26 cellular contexts compared by ENCODE assay signal in genomic region chr3:119726909-119727308, GRCh38. TPM values are rescaled to one million over a fixed set of nuclear protein-coding genes. Genes with fewer than 3 reads are reported as not detected.
"Had no signal": no experiment of that assay in that cellular context is flagged by ENCODE, and none has a peak within 500 bp of the region (broad histone marks: within the 10 kb centered on the region; RNA-seq: fewer than 3 reads in every experiment).

No MANE protein-coding gene starts in this region.

- H3K36me3 ChIP-seq: suprapubic skin, thoracic aorta, transverse colon, upper lobe of left lung, upper lobe of right lung, uterus, vagina had no signal

- DNase-seq: stimulated activated CD4-positive, alpha-beta T cell treated with anti-CD3 and anti-CD28 coated beads, Interleukin-2, amount 100 ng/mL, for 48 hours; stimulated activated CD4-positive, alpha-beta T cell treated with anti-CD3 and anti-CD28 coated beads, Interleukin-4, amount 100 ng/mL, for 1 hour; stimulated activated CD4-positive, alpha-beta T cell treated with anti-CD3 and anti-CD28 coated beads, Interleukin-4, amount 100 ng/mL, for 24 hours; stimulated activated CD4-positive, alpha-beta T cell treated with anti-CD3 and anti-CD28 coated beads, Interleukin-4, amount 100 ng/mL, for 4 hours; stimulated activated CD8-positive, alpha-beta memory T cell treated with anti-CD3 and anti-CD28 coated beads, Interleukin-4, amount 100 ng/mL, for 48 hours; stimulated activated naive B cell treated with anti-CD40 and anti-IgM and Interleukin-4, amounts not matched to agents 10 μg/mL and 1 μg/mL and 100 μg/mL, for 72 hours; stimulated activated naive CD4-positive, alpha-beta T cell; stimulated activated naive CD4-positive, alpha-beta T cell treated with Interleukin-2 at 50 U/mL for 16 hours; stimulated activated naive CD8-positive, alpha-beta T cell treated with anti-CD3 and anti-CD28 coated beads, Interleukin-15, amount 100 ng/mL, for 72 hours; stimulated activated naive CD8-positive, alpha-beta T cell treated with anti-CD3 and anti-CD28 coated beads, Interleukin-15, Interleukin-2, amounts not matched to agents 100 U/mL and 50 U/mL, for 24 hours; stomach; substantia nigra; testis; thyroid gland; tibial artery; transverse colon; trophoblast cell; upper lobe of left lung; upper lobe of right lung; uterus had no signal

- ATAC-seq: stimulated activated effector memory CD8-positive, alpha-beta T cell treated with anti-CD3 and anti-CD28 coated beads, Interleukin-12 subunit alpha, Interleukin-12 subunit beta, amount 100 ng/mL, for 72 hours; stimulated activated memory B cell treated with anti-CD40 and anti-IgM and Interleukin-4, amounts not matched to agents 10 μg/mL and 1 μg/mL and 100 μg/mL, for 72 hours; stimulated activated naive B cell treated with anti-CD40 and anti-IgM and Interleukin-4, amounts not matched to agents 10 μg/mL and 1 μg/mL and 100 μg/mL, for 72 hours; stimulated activated naive CD8-positive, alpha-beta T cell treated with anti-CD3 and anti-CD28 coated beads, Interleukin-15, amount 100 ng/mL, for 72 hours; stimulated activated naive CD8-positive, alpha-beta T cell treated with anti-CD3 and anti-CD28 coated beads, Interleukin-15, Interleukin-2, amounts not matched to agents 100 U/mL and 50 U/mL, for 24 hours; upper lobe of right lung had no signal

- H3K4me1 ChIP-seq: stomach, suprapubic skin, testis, thyroid gland, tibial artery, tibial nerve, transverse colon, upper lobe of left lung, upper lobe of right lung, uterus, vagina had no signal

- H3K27me3 ChIP-seq: stomach, suprapubic skin, testis, thyroid gland, tibial artery, tibial nerve, transverse colon, upper lobe of left lung, upper lobe of right lung, uterus, vagina had no signal

- H3K9me3 ChIP-seq: stomach, suprapubic skin, testis, thoracic aorta, thyroid gland, tibial artery, tibial nerve, transverse colon, upper lobe of left lung, upper lobe of right lung, uterus, vagina had no signal

- H3K4me3 ChIP-seq: stomach, suprapubic skin, testis, thoracic aorta, thyroid gland, tibial artery, tibial nerve, transverse colon, upper lobe of left lung, upper lobe of right lung, uterus, vagina had no signal

- H3K27ac ChIP-seq: stomach, suprapubic skin, testis, thoracic aorta, thyroid gland, tibial artery, tibial nerve, transverse colon, upper lobe of right lung, uterus, vagina had no signal

RNA-seq across cellular contexts. Expression of gene NR1I2, which starts 55.0 kb away (rescaled TPM):
- total RNA-seq: suprapubic skin, thoracic aorta, upper lobe of right lung, vagina had no signal
